In genomic region chr12:124916370-124917134, GRCh38 we compare ENCODE assay signal across 8 cellular contexts. TPM values are rescaled to one million over a fixed set of nuclear protein-coding genes. Genes with fewer than 3 reads are reported as not detected.
DNase-seq lines count a peak whose midpoint lies in the region; ATAC-seq and TF ChIP-seq lines count a peak whose summit lies in the region.

No MANE protein-coding gene starts in this region.

- H2AFZ ChIP-seq in OCI-LY3 (ENCODE audit: low read depth, low read length), result no peak overlapping the region

- peaks cover 22% of the 10 kb centered on the region for H4K20me1 ChIP-seq in OCI-LY3 (ENCODE audit: insufficient read depth, low read length)

- peak overlapping the region; percentile 98 for H3K4me2 ChIP-seq in OCI-LY3 (ENCODE audit: low read length)

- peak overlapping the region; percentile 98 for H3K27ac ChIP-seq in OCI-LY3 (ENCODE audit: low read length)

- peaks cover 9% of the 10 kb centered on the region for H3K36me3 ChIP-seq in OCI-LY3 (replicated peaks; ENCODE audit: low read depth, low read length)

- H3K36me3 Mint-ChIP-seq in stimulated activated naive B cell treated with anti-CD40 and anti-IgM and Interleukin-4, amounts not matched to agents 10 μg/mL and 1 μg/mL and 100 μg/mL, for 72 hours, result peaks cover 28 to 32% of the 10 kb centered on the region in 2 donors

- H3K4me3 ChIP-seq in OCI-LY3 (ENCODE audit: low read length), result peak overlapping the region; percentile 100
- peak overlapping the region; percentile 95 to 98 for H3K4me3 ChIP-seq in cardiac fibroblast (replicated peaks in 1 of 2; ENCODE audit: low read depth in 2 of 2, low read length in 2 of 2)

- H3K4me3 Mint-ChIP-seq in stimulated activated naive B cell treated with anti-CD40 and anti-IgM and Interleukin-4, amounts not matched to agents 10 μg/mL and 1 μg/mL and 100 μg/mL, for 72 hours, result peak overlapping the region; percentile 77 to 81

- H3K4me1 Mint-ChIP-seq in stimulated activated naive B cell treated with anti-CD40 and anti-IgM and Interleukin-4, amounts not matched to agents 10 μg/mL and 1 μg/mL and 100 μg/mL, for 72 hours, result peaks cover 67 to 92% of the 10 kb centered on the region in 2 donors

- no peaks in the 10 kb centered on the region for H3K9me3 Mint-ChIP-seq in stimulated activated naive B cell treated with anti-CD40 and anti-IgM and Interleukin-4, amounts not matched to agents 10 μg/mL and 1 μg/mL and 100 μg/mL, for 72 hours

- H3K9me3 ChIP-seq in OCI-LY3 (ENCODE audit: insufficient read depth, low read length), result no peaks in the 10 kb centered on the region

- TF ChIP-seq CTCF in OCI-LY3 (IDR thresholded peaks at IDR 0.05; ENCODE audit: low read depth, low read length) (no peak), cardiac fibroblast (IDR thresholded peaks at IDR 0.05; ENCODE audit: low read depth, low read length) (no peak)

- ATAC-seq in stimulated activated naive B cell treated with anti-CD40 and anti-IgM and Interleukin-4, amounts not matched to agents 10 μg/mL and 1 μg/mL and 100 μg/mL, for 72 hours (replicated peaks), result no peak

- peak overlapping the region; percentile 100 for H3K9ac ChIP-seq in OCI-LY3 (ENCODE audit: low read length)

- DNase-seq in Caki2 (ENCODE audit: low read depth) (peak; percentile 95), cardiac fibroblast (ENCODE audit: low read depth in 2 of 2) (peak; percentile 92 to 97), left kidney (ENCODE audit: low read depth, low spot score) (peak; percentile 40), NCI-H510A (lab: John Stamatoyannopoulos, UW) (no peak), DMS 273 treated with DMSO at 0.1 percent for 48 hours (lab: John Stamatoyannopoulos, UW) (no peak), iPS-NIHi7 (ENCODE audit: extremely low spot score) (no peak)
- DNase-seq in stimulated activated naive B cell treated with anti-CD40 and anti-IgM and Interleukin-4, amounts not matched to agents 10 μg/mL and 1 μg/mL and 100 μg/mL, for 72 hours, result no peak

- peak overlapping the region; percentile 96 for H3K27ac Mint-ChIP-seq in stimulated activated naive B cell treated with anti-CD40 and anti-IgM and Interleukin-4, amounts not matched to agents 10 μg/mL and 1 μg/mL and 100 μg/mL, for 72 hours

- peaks cover 0 to 5% of the 10 kb centered on the region in 2 donors for H3K27me3 Mint-ChIP-seq in stimulated activated naive B cell treated with anti-CD40 and anti-IgM and Interleukin-4, amounts not matched to agents 10 μg/mL and 1 μg/mL and 100 μg/mL, for 72 hours

- in situ Hi-C loops in Caki2 (cut with HindIII; ENCODE audit: low pct_unique_long_range_greater_than_20kb, low sequenced_read_pairs), result no loop called here

- peaks cover 25% of the 10 kb centered on the region for H3K79me2 ChIP-seq in OCI-LY3 (ENCODE audit: low read length)

- peaks cover 57% of the 10 kb centered on the region for H3K4me1 ChIP-seq in OCI-LY3 (ENCODE audit: low read length)

- no peaks in the 10 kb centered on the region for H3K27me3 ChIP-seq in OCI-LY3 (ENCODE audit: low read depth, low read length)

RNA-seq across cellular contexts. Expression of gene UBC, which starts 2.1 kb away (rescaled TPM):
- total RNA-seq in Caki2 (2014; rRNA removed; shearing (Covaris generic); ENCODE audit: low replicate concordance), result 1,534 and 1,708 TPM in 2 replicates

RNA-seq across cellular contexts. Expression of gene SCARB1, which starts 52.9 kb away (rescaled TPM):
- 83.6 and 119 TPM in 2 replicates for total RNA-seq in Caki2 (2014; rRNA removed; shearing (Covaris generic); ENCODE audit: low replicate concordance)

Comparison
In these comparisons a context has a peak if more than half of its experiments do, and no peak if none do; other contexts are left out.
1. DNase-seq: peak in Caki2 (single experiment), cardiac fibroblast (2 of 2) and left kidney (single experiment); none in stimulated activated naive B cell treated with anti-CD40 and anti-IgM and Interleukin-4, amounts not matched to agents 10 μg/mL and 1 μg/mL and 100 μg/mL, for 72 hours (single experiment), NCI-H510A (single experiment), DMS 273 treated with DMSO at 0.1 percent for 48 hours (single experiment) and iPS-NIHi7 (single experiment).